1 cellular context compared by ENCODE assay signal in genomic region chr6:13541496-13541895, GRCh38.
TF ChIP-seq lines count a peak whose summit lies in the region.

No MANE protein-coding gene starts in this region.

TF ChIP-seq in GM23338, 12 proteins besides CTCF, POLR2A, EP300 and RAD21:
- TF ChIP-seq STAT1 (IDR thresholded peaks at IDR 0.05; ENCODE audit: unreplicated experiment) (no peak), CREB1 (CRISPR knock-in tag; IDR thresholded peaks at IDR 0.05; ENCODE audit: low read depth) (no peak), JUNB (IDR thresholded peaks at IDR 0.05; ENCODE audit: unreplicated experiment) (no peak), ZNF331 (CRISPR knock-in tag; IDR thresholded peaks at IDR 0.05; ENCODE audit: low read depth) (no peak), EZH2 (IDR thresholded peaks at IDR 0.05; ENCODE audit: low read depth, unreplicated experiment) (no peak), POLR2AphosphoS5 (IDR thresholded peaks at IDR 0.05; ENCODE audit: low read depth) (no peak), EZH2phosphoT487 (IDR thresholded peaks at IDR 0.05; ENCODE audit: unreplicated experiment) (no peak)
- TF ChIP-seq, protein P1, sequence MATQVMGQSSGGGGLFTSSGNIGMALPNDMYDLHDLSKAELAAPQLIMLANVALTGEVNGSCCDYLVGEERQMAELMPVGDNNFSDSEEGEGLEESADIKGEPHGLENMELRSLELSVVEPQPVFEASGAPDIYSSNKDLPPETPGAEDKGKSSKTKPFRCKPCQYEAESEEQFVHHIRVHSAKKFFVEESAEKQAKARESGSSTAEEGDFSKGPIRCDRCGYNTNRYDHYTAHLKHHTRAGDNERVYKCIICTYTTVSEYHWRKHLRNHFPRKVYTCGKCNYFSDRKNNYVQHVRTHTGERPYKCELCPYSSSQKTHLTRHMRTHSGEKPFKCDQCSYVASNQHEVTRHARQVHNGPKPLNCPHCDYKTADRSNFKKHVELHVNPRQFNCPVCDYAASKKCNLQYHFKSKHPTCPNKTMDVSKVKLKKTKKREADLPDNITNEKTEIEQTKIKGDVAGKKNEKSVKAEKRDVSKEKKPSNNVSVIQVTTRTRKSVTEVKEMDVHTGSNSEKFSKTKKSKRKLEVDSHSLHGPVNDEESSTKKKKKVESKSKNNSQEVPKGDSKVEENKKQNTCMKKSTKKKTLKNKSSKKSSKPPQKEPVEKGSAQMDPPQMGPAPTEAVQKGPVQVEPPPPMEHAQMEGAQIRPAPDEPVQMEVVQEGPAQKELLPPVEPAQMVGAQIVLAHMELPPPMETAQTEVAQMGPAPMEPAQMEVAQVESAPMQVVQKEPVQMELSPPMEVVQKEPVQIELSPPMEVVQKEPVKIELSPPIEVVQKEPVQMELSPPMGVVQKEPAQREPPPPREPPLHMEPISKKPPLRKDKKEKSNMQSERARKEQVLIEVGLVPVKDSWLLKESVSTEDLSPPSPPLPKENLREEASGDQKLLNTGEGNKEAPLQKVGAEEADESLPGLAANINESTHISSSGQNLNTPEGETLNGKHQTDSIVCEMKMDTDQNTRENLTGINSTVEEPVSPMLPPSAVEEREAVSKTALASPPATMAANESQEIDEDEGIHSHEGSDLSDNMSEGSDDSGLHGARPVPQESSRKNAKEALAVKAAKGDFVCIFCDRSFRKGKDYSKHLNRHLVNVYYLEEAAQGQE (IDR thresholded peaks at IDR 0.05; ENCODE audit: unreplicated experiment), result no peak
- TF ChIP-seq, protein P2, sequence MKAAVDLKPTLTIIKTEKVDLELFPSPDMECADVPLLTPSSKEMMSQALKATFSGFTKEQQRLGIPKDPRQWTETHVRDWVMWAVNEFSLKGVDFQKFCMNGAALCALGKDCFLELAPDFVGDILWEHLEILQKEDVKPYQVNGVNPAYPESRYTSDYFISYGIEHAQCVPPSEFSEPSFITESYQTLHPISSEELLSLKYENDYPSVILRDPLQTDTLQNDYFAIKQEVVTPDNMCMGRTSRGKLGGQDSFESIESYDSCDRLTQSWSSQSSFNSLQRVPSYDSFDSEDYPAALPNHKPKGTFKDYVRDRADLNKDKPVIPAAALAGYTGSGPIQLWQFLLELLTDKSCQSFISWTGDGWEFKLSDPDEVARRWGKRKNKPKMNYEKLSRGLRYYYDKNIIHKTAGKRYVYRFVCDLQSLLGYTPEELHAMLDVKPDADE (IDR thresholded peaks at IDR 0.05), result no peak
- TF ChIP-seq, protein P3, sequence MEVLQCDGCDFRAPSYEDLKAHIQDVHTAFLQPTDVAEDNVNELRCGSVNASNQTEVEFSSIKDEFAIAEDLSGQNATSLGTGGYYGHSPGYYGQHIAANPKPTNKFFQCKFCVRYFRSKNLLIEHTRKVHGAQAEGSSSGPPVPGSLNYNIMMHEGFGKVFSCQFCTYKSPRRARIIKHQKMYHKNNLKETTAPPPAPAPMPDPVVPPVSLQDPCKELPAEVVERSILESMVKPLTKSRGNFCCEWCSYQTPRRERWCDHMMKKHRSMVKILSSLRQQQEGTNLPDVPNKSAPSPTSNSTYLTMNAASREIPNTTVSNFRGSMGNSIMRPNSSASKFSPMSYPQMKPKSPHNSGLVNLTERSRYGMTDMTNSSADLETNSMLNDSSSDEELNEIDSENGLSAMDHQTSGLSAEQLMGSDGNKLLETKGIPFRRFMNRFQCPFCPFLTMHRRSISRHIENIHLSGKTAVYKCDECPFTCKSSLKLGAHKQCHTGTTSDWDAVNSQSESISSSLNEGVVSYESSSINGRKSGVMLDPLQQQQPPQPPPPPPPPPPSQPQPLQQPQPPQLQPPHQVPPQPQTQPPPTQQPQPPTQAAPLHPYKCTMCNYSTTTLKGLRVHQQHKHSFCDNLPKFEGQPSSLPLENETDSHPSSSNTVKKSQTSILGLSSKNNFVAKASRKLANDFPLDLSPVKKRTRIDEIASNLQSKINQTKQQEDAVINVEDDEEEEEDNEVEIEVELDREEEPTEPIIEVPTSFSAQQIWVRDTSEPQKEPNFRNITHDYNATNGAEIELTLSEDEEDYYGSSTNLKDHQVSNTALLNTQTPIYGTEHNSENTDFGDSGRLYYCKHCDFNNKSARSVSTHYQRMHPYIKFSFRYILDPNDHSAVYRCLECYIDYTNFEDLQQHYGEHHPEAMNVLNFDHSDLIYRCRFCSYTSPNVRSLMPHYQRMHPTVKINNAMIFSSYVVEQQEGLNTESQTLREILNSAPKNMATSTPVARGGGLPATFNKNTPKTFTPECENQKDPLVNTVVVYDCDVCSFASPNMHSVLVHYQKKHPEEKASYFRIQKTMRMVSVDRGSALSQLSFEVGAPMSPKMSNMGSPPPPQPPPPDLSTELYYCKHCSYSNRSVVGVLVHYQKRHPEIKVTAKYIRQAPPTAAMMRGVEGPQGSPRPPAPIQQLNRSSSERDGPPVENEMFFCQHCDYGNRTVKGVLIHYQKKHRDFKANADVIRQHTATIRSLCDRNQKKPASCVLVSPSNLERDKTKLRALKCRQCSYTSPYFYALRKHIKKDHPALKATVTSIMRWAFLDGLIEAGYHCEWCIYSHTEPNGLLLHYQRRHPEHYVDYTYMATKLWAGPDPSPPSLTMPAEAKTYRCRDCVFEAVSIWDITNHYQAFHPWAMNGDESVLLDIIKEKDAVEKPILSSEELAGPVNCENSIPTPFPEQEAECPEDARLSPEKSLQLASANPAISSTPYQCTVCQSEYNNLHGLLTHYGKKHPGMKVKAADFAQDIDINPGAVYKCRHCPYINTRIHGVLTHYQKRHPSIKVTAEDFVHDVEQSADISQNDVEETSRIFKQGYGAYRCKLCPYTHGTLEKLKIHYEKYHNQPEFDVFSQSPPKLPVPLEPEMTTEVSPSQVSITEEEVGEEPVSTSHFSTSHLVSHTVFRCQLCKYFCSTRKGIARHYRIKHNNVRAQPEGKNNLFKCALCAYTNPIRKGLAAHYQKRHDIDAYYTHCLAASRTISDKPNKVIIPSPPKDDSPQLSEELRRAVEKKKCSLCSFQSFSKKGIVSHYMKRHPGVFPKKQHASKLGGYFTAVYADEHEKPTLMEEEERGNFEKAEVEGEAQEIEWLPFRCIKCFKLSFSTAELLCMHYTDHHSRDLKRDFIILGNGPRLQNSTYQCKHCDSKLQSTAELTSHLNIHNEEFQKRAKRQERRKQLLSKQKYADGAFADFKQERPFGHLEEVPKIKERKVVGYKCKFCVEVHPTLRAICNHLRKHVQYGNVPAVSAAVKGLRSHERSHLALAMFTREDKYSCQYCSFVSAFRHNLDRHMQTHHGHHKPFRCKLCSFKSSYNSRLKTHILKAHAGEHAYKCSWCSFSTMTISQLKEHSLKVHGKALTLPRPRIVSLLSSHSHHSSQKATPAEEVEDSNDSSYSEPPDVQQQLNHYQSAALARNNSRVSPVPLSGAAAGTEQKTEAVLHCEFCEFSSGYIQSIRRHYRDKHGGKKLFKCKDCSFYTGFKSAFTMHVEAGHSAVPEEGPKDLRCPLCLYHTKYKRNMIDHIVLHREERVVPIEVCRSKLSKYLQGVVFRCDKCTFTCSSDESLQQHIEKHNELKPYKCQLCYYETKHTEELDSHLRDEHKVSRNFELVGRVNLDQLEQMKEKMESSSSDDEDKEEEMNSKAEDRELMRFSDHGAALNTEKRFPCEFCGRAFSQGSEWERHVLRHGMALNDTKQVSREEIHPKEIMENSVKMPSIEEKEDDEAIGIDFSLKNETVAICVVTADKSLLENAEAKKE (CRISPR knock-in tag; IDR thresholded peaks at IDR 0.05), result no peak
